1 cellular context compared by ENCODE assay signal in the genomic region with DNA sequence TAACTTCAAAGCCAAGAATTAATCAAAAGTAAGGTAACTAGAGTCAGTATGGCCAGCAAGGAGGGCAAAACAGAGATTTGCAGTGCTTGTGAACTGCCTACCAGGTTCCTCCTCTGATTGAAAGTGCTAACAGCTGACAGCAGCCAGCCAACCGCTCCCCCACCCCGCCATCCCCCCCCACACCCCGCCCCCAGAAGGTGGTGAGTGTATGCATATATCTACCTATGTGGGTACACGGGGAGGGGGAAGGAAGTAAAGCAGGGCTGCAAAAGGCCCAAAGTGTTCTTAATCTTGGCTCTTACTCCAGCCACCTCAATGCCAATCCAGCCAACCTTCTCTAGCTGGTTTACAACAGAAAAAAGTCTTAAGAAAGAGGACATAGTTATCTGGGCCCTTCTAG.
TF ChIP-seq lines count a peak whose summit lies in the region.

No MANE protein-coding gene starts in this region.

TF ChIP-seq in K562, 482 proteins besides CTCF, POLR2A, EP300 and RAD21:
- TF ChIP-seq, protein P1, sequence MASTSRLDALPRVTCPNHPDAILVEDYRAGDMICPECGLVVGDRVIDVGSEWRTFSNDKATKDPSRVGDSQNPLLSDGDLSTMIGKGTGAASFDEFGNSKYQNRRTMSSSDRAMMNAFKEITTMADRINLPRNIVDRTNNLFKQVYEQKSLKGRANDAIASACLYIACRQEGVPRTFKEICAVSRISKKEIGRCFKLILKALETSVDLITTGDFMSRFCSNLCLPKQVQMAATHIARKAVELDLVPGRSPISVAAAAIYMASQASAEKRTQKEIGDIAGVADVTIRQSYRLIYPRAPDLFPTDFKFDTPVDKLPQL (IDR thresholded peaks at IDR 0.05; ENCODE audit: extremely low read depth, insufficient read length): no peak
- TF ChIP-seq RBM34 (IDR thresholded peaks at IDR 0.05; ENCODE audit: borderline replicate concordance, insufficient read depth, low read length): no peak
- TF ChIP-seq, protein P2, sequence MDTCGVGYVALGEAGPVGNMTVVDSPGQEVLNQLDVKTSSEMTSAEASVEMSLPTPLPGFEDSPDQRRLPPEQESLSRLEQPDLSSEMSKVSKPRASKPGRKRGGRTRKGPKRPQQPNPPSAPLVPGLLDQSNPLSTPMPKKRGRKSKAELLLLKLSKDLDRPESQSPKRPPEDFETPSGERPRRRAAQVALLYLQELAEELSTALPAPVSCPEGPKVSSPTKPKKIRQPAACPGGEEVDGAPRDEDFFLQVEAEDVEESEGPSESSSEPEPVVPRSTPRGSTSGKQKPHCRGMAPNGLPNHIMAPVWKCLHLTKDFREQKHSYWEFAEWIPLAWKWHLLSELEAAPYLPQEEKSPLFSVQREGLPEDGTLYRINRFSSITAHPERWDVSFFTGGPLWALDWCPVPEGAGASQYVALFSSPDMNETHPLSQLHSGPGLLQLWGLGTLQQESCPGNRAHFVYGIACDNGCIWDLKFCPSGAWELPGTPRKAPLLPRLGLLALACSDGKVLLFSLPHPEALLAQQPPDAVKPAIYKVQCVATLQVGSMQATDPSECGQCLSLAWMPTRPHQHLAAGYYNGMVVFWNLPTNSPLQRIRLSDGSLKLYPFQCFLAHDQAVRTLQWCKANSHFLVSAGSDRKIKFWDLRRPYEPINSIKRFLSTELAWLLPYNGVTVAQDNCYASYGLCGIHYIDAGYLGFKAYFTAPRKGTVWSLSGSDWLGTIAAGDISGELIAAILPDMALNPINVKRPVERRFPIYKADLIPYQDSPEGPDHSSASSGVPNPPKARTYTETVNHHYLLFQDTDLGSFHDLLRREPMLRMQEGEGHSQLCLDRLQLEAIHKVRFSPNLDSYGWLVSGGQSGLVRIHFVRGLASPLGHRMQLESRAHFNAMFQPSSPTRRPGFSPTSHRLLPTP (IDR thresholded peaks at IDR 0.05; ENCODE audit: borderline replicate concordance, extremely low read depth, insufficient read length): no peak
- TF ChIP-seq ZNF354B (CRISPR knock-in tag; IDR thresholded peaks at IDR 0.05): no peak
- no peak for TF ChIP-seq MCM2 (IDR thresholded peaks at IDR 0.05; ENCODE audit: low read depth)
- no peak for TF ChIP-seq MTA1 (IDR thresholded peaks at IDR 0.05; ENCODE audit: borderline replicate concordance)
- TF ChIP-seq, protein P3, sequence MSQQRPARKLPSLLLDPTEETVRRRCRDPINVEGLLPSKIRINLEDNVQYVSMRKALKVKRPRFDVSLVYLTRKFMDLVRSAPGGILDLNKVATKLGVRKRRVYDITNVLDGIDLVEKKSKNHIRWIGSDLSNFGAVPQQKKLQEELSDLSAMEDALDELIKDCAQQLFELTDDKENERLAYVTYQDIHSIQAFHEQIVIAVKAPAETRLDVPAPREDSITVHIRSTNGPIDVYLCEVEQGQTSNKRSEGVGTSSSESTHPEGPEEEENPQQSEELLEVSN (IDR thresholded peaks at IDR 0.05; ENCODE audit: borderline replicate concordance in 1 of 2, extremely low read depth in 1 of 2, insufficient read depth in 1 of 2, insufficient read length in 1 of 2, low read depth in 1 of 2, low read length in 1 of 2, poor library complexity in 1 of 2, severe bottlenecking in 1 of 2): no peak
- no peak for TF ChIP-seq SIRT6 (IDR thresholded peaks at IDR 0.05; ENCODE audit: low read depth, low read length)
- no peak for TF ChIP-seq CCNT2 (IDR thresholded peaks at IDR 0.05; ENCODE audit: borderline replicate concordance, extremely low read depth, insufficient read length, low read depth, low read length)
- TF ChIP-seq PCBP2 (IDR thresholded peaks at IDR 0.05; ENCODE audit: low read depth, low read length, poor library complexity, severe bottlenecking): no peak
- TF ChIP-seq YY1 (IDR thresholded peaks at IDR 0.05; ENCODE audit: borderline replicate concordance in 1 of 3, control insufficient read depth in 1 of 3, extremely low read depth in 1 of 3, insufficient read depth in 3 of 3, insufficient read length in 1 of 3, insufficient replicate concordance in 2 of 3, low read depth in 1 of 3, low read length in 2 of 3): no peak
- TF ChIP-seq, protein P4, sequence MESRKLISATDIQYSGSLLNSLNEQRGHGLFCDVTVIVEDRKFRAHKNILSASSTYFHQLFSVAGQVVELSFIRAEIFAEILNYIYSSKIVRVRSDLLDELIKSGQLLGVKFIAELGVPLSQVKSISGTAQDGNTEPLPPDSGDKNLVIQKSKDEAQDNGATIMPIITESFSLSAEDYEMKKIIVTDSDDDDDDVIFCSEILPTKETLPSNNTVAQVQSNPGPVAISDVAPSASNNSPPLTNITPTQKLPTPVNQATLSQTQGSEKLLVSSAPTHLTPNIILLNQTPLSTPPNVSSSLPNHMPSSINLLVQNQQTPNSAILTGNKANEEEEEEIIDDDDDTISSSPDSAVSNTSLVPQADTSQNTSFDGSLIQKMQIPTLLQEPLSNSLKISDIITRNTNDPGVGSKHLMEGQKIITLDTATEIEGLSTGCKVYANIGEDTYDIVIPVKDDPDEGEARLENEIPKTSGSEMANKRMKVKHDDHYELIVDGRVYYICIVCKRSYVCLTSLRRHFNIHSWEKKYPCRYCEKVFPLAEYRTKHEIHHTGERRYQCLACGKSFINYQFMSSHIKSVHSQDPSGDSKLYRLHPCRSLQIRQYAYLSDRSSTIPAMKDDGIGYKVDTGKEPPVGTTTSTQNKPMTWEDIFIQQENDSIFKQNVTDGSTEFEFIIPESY (CRISPR knock-in tag; IDR thresholded peaks at IDR 0.05): no peak
- TF ChIP-seq RBM25 (IDR thresholded peaks at IDR 0.05; ENCODE audit: low read depth, low read length, severe bottlenecking): no peak
- TF ChIP-seq, protein P5, sequence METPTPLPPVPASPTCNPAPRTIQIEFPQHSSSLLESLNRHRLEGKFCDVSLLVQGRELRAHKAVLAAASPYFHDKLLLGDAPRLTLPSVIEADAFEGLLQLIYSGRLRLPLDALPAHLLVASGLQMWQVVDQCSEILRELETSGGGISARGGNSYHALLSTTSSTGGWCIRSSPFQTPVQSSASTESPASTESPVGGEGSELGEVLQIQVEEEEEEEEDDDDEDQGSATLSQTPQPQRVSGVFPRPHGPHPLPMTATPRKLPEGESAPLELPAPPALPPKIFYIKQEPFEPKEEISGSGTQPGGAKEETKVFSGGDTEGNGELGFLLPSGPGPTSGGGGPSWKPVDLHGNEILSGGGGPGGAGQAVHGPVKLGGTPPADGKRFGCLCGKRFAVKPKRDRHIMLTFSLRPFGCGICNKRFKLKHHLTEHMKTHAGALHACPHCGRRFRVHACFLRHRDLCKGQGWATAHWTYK (CRISPR knock-in tag; IDR thresholded peaks at IDR 0.05): no peak
- TF ChIP-seq, protein P6, sequence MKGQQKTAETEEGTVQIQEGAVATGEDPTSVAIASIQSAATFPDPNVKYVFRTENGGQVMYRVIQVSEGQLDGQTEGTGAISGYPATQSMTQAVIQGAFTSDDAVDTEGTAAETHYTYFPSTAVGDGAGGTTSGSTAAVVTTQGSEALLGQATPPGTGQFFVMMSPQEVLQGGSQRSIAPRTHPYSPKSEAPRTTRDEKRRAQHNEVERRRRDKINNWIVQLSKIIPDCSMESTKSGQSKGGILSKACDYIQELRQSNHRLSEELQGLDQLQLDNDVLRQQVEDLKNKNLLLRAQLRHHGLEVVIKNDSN (CRISPR knock-in tag; IDR thresholded peaks at IDR 0.05): no peak
- no peak for TF ChIP-seq STAT5A (IDR thresholded peaks at IDR 0.05; ENCODE audit: borderline replicate concordance, low read length)
- TF ChIP-seq, protein P7, sequence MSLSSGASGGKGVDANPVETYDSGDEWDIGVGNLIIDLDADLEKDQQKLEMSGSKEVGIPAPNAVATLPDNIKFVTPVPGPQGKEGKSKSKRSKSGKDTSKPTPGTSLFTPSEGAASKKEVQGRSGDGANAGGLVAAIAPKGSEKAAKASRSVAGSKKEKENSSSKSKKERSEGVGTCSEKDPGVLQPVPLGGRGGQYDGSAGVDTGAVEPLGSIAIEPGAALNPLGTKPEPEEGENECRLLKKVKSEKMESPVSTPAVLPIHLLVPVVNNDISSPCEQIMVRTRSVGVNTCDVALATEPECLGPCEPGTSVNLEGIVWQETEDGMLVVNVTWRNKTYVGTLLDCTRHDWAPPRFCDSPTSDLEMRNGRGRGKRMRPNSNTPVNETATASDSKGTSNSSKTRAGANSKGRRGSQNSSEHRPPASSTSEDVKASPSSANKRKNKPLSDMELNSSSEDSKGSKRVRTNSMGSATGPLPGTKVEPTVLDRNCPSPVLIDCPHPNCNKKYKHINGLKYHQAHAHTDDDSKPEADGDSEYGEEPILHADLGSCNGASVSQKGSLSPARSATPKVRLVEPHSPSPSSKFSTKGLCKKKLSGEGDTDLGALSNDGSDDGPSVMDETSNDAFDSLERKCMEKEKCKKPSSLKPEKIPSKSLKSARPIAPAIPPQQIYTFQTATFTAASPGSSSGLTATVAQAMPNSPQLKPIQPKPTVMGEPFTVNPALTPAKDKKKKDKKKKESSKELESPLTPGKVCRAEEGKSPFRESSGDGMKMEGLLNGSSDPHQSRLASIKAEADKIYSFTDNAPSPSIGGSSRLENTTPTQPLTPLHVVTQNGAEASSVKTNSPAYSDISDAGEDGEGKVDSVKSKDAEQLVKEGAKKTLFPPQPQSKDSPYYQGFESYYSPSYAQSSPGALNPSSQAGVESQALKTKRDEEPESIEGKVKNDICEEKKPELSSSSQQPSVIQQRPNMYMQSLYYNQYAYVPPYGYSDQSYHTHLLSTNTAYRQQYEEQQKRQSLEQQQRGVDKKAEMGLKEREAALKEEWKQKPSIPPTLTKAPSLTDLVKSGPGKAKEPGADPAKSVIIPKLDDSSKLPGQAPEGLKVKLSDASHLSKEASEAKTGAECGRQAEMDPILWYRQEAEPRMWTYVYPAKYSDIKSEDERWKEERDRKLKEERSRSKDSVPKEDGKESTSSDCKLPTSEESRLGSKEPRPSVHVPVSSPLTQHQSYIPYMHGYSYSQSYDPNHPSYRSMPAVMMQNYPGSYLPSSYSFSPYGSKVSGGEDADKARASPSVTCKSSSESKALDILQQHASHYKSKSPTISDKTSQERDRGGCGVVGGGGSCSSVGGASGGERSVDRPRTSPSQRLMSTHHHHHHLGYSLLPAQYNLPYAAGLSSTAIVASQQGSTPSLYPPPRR (CRISPR knock-in tag; IDR thresholded peaks at IDR 0.05; ENCODE audit: borderline replicate concordance): no peak
- TF ChIP-seq POLR3A (IDR thresholded peaks at IDR 0.05; ENCODE audit: borderline replicate concordance, extremely low read depth, insufficient read depth, insufficient read length): no peak
